22 cellular contexts compared by ENCODE assay signal in genomic region chr1:7922301-7922700, GRCh38. TPM values are rescaled to one million over a fixed set of nuclear protein-coding genes. Genes with fewer than 3 reads are reported as not detected.
A peak's percentile ranks its signal among the peaks of the same experiment; 100 is the strongest.
DNase-seq lines count a peak whose midpoint lies in the region; ATAC-seq and TF ChIP-seq lines count a peak whose summit lies in the region.
"Had no signal": no experiment of that assay in that cellular context is flagged by ENCODE, and none has a peak within 500 bp of the region (broad histone marks: within the 10 kb centered on the region; RNA-seq: fewer than 3 reads in every experiment).

No MANE protein-coding gene starts in this region.

- H3K27me3 ChIP-seq in tibial artery, result peaks cover 0 to 10% of the 10 kb centered on the region in 2 donors

- H3K4me1 ChIP-seq in tibial artery, result peaks cover 0 to 10% (median 0%) of the 10 kb centered on the region in 4 donors
- H3K4me1 ChIP-seq: HAP-1 had no signal

- TF ChIP-seq CTCF in natural killer cell (IDR thresholded peaks at IDR 0.05) (no peak), fibroblast of the aortic adventitia (IDR thresholded peaks at IDR 0.05; ENCODE audit: insufficient read depth, low read length) (no peak), tibial artery (IDR thresholded peaks at IDR 0.05) (no peak)

- no peaks in the 10 kb centered on the region for H3K9me3 Mint-ChIP-seq in natural killer cell treated with Interleukin-12 subunit alpha and Interleukin-12 subunit beta and Interleukin-15 and Interleukin-18, amount 100 ng/mL, for 72 hours
- no peaks in the 10 kb centered on the region for H3K9me3 Mint-ChIP-seq in natural killer cell
- H3K9me3 Mint-ChIP-seq in activated naive CD8-positive, alpha-beta T cell treated with anti-CD3 and anti-CD28 coated beads for 36 hours, result peaks cover 3% of the 10 kb centered on the region
- H3K9me3 Mint-ChIP-seq: IgD-negative memory B cell; stimulated activated naive B cell treated with anti-CD40 and anti-IgM and Interleukin-4, amounts not matched to agents 10 μg/mL and 1 μg/mL and 100 μg/mL, for 72 hours had no signal

- H3K4me3 Mint-ChIP-seq in natural killer cell treated with Interleukin-12 subunit alpha and Interleukin-12 subunit beta and Interleukin-15 and Interleukin-18, amount 100 ng/mL, for 72 hours, result no peak overlapping the region
- no peak overlapping the region for H3K4me3 Mint-ChIP-seq in natural killer cell
- H3K4me3 Mint-ChIP-seq in activated naive CD8-positive, alpha-beta T cell treated with anti-CD3 and anti-CD28 coated beads for 36 hours, result no peak overlapping the region
- H3K4me3 Mint-ChIP-seq: activated CD4-positive, alpha-beta T cell treated with anti-CD3 and anti-CD28 coated beads for 36 hours; IgD-negative memory B cell; stimulated activated naive B cell treated with anti-CD40 and anti-IgM and Interleukin-4, amounts not matched to agents 10 μg/mL and 1 μg/mL and 100 μg/mL, for 72 hours had no signal

- no peak for ATAC-seq in natural killer cell treated with Interleukin-12 subunit alpha and Interleukin-12 subunit beta and Interleukin-15 and Interleukin-18, amount 100 ng/mL, for 72 hours
- no peak for ATAC-seq in natural killer cell
- ATAC-seq: activated CD4-positive, alpha-beta T cell treated with anti-CD3 and anti-CD28 coated beads for 36 hours; stimulated activated naive B cell treated with anti-CD40 and anti-IgM and Interleukin-4, amounts not matched to agents 10 μg/mL and 1 μg/mL and 100 μg/mL, for 72 hours had no signal

- intact Hi-C loops in natural killer cell (cut with micrococcal nuclease) (no loop called here), tibial artery (cut with DNase I; ENCODE audit: low total_unique reads) (no loop called here)

- no peak overlapping the region for H3K4me3 ChIP-seq in fibroblast of the aortic adventitia (ENCODE audit: low read depth, low read length)
- peak overlapping the region in 1 of 2 donors; percentile 12 for H3K4me3 ChIP-seq in tibial artery
- H3K4me3 ChIP-seq: coronary artery, HAP-1, skin epidermis had no signal

- DNase-seq in natural killer cell treated with Interleukin-12 subunit alpha and Interleukin-12 subunit beta and Interleukin-15 and Interleukin-18, amount 100 ng/mL, for 72 hours (ENCODE audit: low spot score), result no peak
- DNase-seq in natural killer cell (no peak), fibroblast of the aortic adventitia (ENCODE audit: low read depth) (peak; percentile 38), tibial artery (no peak), NCI-H82 (lab: John Stamatoyannopoulos, UW) (no peak), NCI-H2196 (lab: John Stamatoyannopoulos, UW; ENCODE audit: unreplicated experiment) (no peak), hippocampal formation (lab: John Stamatoyannopoulos, UW) (no peak)
- DNase-seq in activated naive CD8-positive, alpha-beta T cell treated with anti-CD3 and anti-CD28 coated beads for 36 hours, result no peak
- DNase-seq: activated CD4-positive, alpha-beta T cell treated with anti-CD3 and anti-CD28 coated beads for 36 hours; activated T-cell treated with anti-CD3 and anti-CD28 coated beads for 4 hours; amniotic stem cell; COR-L47; kidney glomerular epithelial cell; NCI-H1105; NCI-H2171; occipital lobe; stimulated activated naive B cell treated with anti-CD40 and anti-IgM and Interleukin-4, amounts not matched to agents 10 μg/mL and 1 μg/mL and 100 μg/mL, for 72 hours had no signal

- H3K27me3 Mint-ChIP-seq in natural killer cell treated with Interleukin-12 subunit alpha and Interleukin-12 subunit beta and Interleukin-15 and Interleukin-18, amount 100 ng/mL, for 72 hours, result no peaks in the 10 kb centered on the region
- no peaks in the 10 kb centered on the region for H3K27me3 Mint-ChIP-seq in natural killer cell (ENCODE audit: low read depth in 2 of 2)
- no peaks in the 10 kb centered on the region for H3K27me3 Mint-ChIP-seq in activated naive CD8-positive, alpha-beta T cell treated with anti-CD3 and anti-CD28 coated beads for 36 hours
- H3K27me3 Mint-ChIP-seq: activated CD4-positive, alpha-beta T cell treated with anti-CD3 and anti-CD28 coated beads for 36 hours had no signal

- H3K9me3 ChIP-seq in tibial artery, result no peaks in the 10 kb centered on the region
- H3K9me3 ChIP-seq: HAP-1 had no signal

- peaks cover 13% of the 10 kb centered on the region for H3K36me3 Mint-ChIP-seq in natural killer cell treated with Interleukin-12 subunit alpha and Interleukin-12 subunit beta and Interleukin-15 and Interleukin-18, amount 100 ng/mL, for 72 hours
- no peaks in the 10 kb centered on the region for H3K36me3 Mint-ChIP-seq in natural killer cell
- H3K36me3 Mint-ChIP-seq in activated naive CD8-positive, alpha-beta T cell treated with anti-CD3 and anti-CD28 coated beads for 36 hours, result peaks cover 68% of the 10 kb centered on the region
- H3K36me3 Mint-ChIP-seq: IgD-negative memory B cell had no signal

- H3K27ac Mint-ChIP-seq in natural killer cell treated with Interleukin-12 subunit alpha and Interleukin-12 subunit beta and Interleukin-15 and Interleukin-18, amount 100 ng/mL, for 72 hours, result peak overlapping the region; percentile 18 to 83
- H3K27ac Mint-ChIP-seq in natural killer cell, result no peak overlapping the region
- peak overlapping the region; percentile 64 for H3K27ac Mint-ChIP-seq in activated naive CD8-positive, alpha-beta T cell treated with anti-CD3 and anti-CD28 coated beads for 36 hours
- H3K27ac Mint-ChIP-seq: activated CD4-positive, alpha-beta T cell treated with anti-CD3 and anti-CD28 coated beads for 36 hours; IgD-negative memory B cell; stimulated activated naive B cell treated with anti-CD40 and anti-IgM and Interleukin-4, amounts not matched to agents 10 μg/mL and 1 μg/mL and 100 μg/mL, for 72 hours had no signal

- H3K36me3 ChIP-seq in tibial artery, result no peaks in the 10 kb centered on the region
- H3K36me3 ChIP-seq: HAP-1 had no signal

- peaks cover 29 to 40% of the 10 kb centered on the region in 2 donors for H3K4me1 Mint-ChIP-seq in natural killer cell treated with Interleukin-12 subunit alpha and Interleukin-12 subunit beta and Interleukin-15 and Interleukin-18, amount 100 ng/mL, for 72 hours (ENCODE audit: low read depth in 2 of 2)
- peaks cover 28 to 31% of the 10 kb centered on the region in 2 donors for H3K4me1 Mint-ChIP-seq in natural killer cell
- peaks cover 46% of the 10 kb centered on the region for H3K4me1 Mint-ChIP-seq in activated naive CD8-positive, alpha-beta T cell treated with anti-CD3 and anti-CD28 coated beads for 36 hours

- peak overlapping the region; percentile 52 to 67 for H3K27ac ChIP-seq in tibial artery
- H3K27ac ChIP-seq: epithelial cell of prostate had no signal

RNA-seq across cellular contexts. Expression of gene TNFRSF9, which starts 18.3 kb away (rescaled TPM):
- 100 to 1,000 TPM; 126 to 462 TPM for total RNA-seq in natural killer cell treated with Interleukin-12 subunit alpha and Interleukin-12 subunit beta and Interleukin-15 and Interleukin-18, amount 100 ng/mL, for 72 hours
- total RNA-seq in natural killer cell, result 1 to 10 TPM; 2.6 to 6.4 (median 4.2) TPM
- total RNA-seq in activated naive CD8-positive, alpha-beta T cell treated with anti-CD3 and anti-CD28 coated beads for 36 hours, result 100 to 1,000 TPM; 146 to 149 TPM
- under 0.01 and 0.90 TPM in 2 replicates for total RNA-seq in fibroblast of the aortic adventitia (ENCODE audit: low replicate concordance)
- total RNA-seq: occipital lobe had no signal

RNA-seq across cellular contexts. Expression of gene PARK7, which starts 39.2 kb away (rescaled TPM):
- 100 to 1,000 TPM; 417 to 446 TPM for total RNA-seq in natural killer cell treated with Interleukin-12 subunit alpha and Interleukin-12 subunit beta and Interleukin-15 and Interleukin-18, amount 100 ng/mL, for 72 hours
- 100 to 1,000 TPM; 120 to 127 (median 127) TPM for total RNA-seq in natural killer cell
- 100 to 1,000 TPM; 565 to 569 TPM for total RNA-seq in activated naive CD8-positive, alpha-beta T cell treated with anti-CD3 and anti-CD28 coated beads for 36 hours
- 165 and 243 TPM in 2 replicates for total RNA-seq in fibroblast of the aortic adventitia (ENCODE audit: low replicate concordance)

Comparison
In these comparisons a context has a peak if more than half of its experiments do, and no peak if none do; other contexts are left out.
1. H3K27ac Mint-ChIP-seq: peak in natural killer cell treated with Interleukin-12 subunit alpha and Interleukin-12 subunit beta and Interleukin-15 and Interleukin-18, amount 100 ng/mL, for 72 hours (2 of 2) and activated naive CD8-positive, alpha-beta T cell treated with anti-CD3 and anti-CD28 coated beads for 36 hours (single experiment); none in natural killer cell (0 of 2).
2. RNA of gene TNFRSF9, which starts 18.3 kb away (total RNA-seq): 126 to 462 TPM in natural killer cell treated with Interleukin-12 subunit alpha and Interleukin-12 subunit beta and Interleukin-15 and Interleukin-18, amount 100 ng/mL, for 72 hours and 146 to 149 TPM in activated naive CD8-positive, alpha-beta T cell treated with anti-CD3 and anti-CD28 coated beads for 36 hours; 2.6 to 6.4 TPM in natural killer cell and under 0.01 to 0.90 TPM in fibroblast of the aortic adventitia; every median in the first group is over 10 times any median in the second.